ENCODE assay signal across 20 cellular contexts in genomic region chr10:29495366-29495765, GRCh38.
"Had no signal": no experiment of that assay in that cellular context is flagged by ENCODE, and none has a peak within 500 bp of the region (broad histone marks: within the 10 kb centered on the region; RNA-seq: fewer than 3 reads in every experiment).

No MANE protein-coding gene starts in this region.

- H2AFZ ChIP-seq: neural progenitor cell had no signal

- H3K27me3 ChIP-seq: adrenal gland, gastroesophageal sphincter, neural progenitor cell, ovary, right lobe of liver, thyroid gland had no signal

- DNase-seq: activated CD4-positive, alpha-beta T cell treated with anti-CD3 and anti-CD28 coated beads for 36 hours; activated CD4-positive, alpha-beta T cell treated with anti-CD3 and anti-CD28 coated beads, Interleukin-2, amount 50 U/mL, for 48 hours; activated gamma-delta T cell; effector CD8-positive, alpha-beta T cell; mucosa of descending colon; naive thymus-derived CD4-positive, alpha-beta T cell; ovary; right lobe of liver; stimulated activated CD4-positive, alpha-beta T cell treated with anti-CD3 and anti-CD28 coated beads, Interleukin-4, amount 100 ng/mL, for 24 hours; thyroid gland had no signal

- H3K4me1 ChIP-seq: adrenal gland, neural progenitor cell, psoas muscle, right lobe of liver, thyroid gland had no signal

- H3K9me3 ChIP-seq: adrenal gland, gastroesophageal sphincter, mucosa of descending colon, ovary, psoas muscle, right lobe of liver, thyroid gland had no signal

- H3K27me3 Mint-ChIP-seq: activated CD4-positive, alpha-beta T cell treated with anti-CD3 and anti-CD28 coated beads for 36 hours; dendritic cell treated with granulocyte-macrophage colony-stimulating factor and Interleukin-4, amounts not matched to agents 40 ng/mL and 50 ng/mL, for 4 days; memory B cell; naive thymus-derived CD4-positive, alpha-beta T cell had no signal

- H3K4me2 ChIP-seq: neural progenitor cell had no signal

- H3K4me3 ChIP-seq: adrenal gland, gastroesophageal sphincter, mucosa of descending colon, neural progenitor cell, ovary, psoas muscle, right lobe of liver, thyroid gland had no signal

- H3K36me3 ChIP-seq: neural progenitor cell, ovary had no signal

- H3K4me3 Mint-ChIP-seq: activated CD4-positive, alpha-beta T cell treated with anti-CD3 and anti-CD28 coated beads for 36 hours; dendritic cell treated with granulocyte-macrophage colony-stimulating factor and Interleukin-4, amounts not matched to agents 40 ng/mL and 50 ng/mL, for 4 days; memory B cell; naive thymus-derived CD4-positive, alpha-beta T cell; neural progenitor cell; stimulated activated effector memory CD8-positive, alpha-beta T cell treated with anti-CD3 and anti-CD28 coated beads, Interleukin-12 subunit alpha, Interleukin-12 subunit beta, amount 100 ng/mL, for 72 hours; WTC11 had no signal

- H3K9ac ChIP-seq: neural progenitor cell had no signal

- H3K4me1 Mint-ChIP-seq: memory B cell; stimulated activated effector memory CD8-positive, alpha-beta T cell treated with anti-CD3 and anti-CD28 coated beads, Interleukin-12 subunit alpha, Interleukin-12 subunit beta, amount 100 ng/mL, for 72 hours had no signal

- H3K27ac Mint-ChIP-seq: activated CD4-positive, alpha-beta T cell treated with anti-CD3 and anti-CD28 coated beads for 36 hours; activated naive CD4-positive, alpha-beta T cell treated with anti-CD3 and anti-CD28 coated beads, Interleukin-2, amount 50 U/mL, for 72 hours; dendritic cell treated with granulocyte-macrophage colony-stimulating factor and Interleukin-4, amounts not matched to agents 40 ng/mL and 50 ng/mL, for 4 days; memory B cell; neural progenitor cell; stimulated activated effector memory CD8-positive, alpha-beta T cell treated with anti-CD3 and anti-CD28 coated beads, Interleukin-12 subunit alpha, Interleukin-12 subunit beta, amount 100 ng/mL, for 72 hours; WTC11 had no signal

- H3K27ac ChIP-seq: adrenal gland, neural progenitor cell, ovary, psoas muscle, right lobe of liver, thyroid gland had no signal

- ATAC-seq: activated CD4-positive, alpha-beta T cell treated with anti-CD3 and anti-CD28 coated beads for 36 hours; activated naive CD4-positive, alpha-beta T cell treated with anti-CD3 and anti-CD28 coated beads, Interleukin-2, amount 50 U/mL, for 72 hours; esophagus mucosa; gastroesophageal sphincter; mucosa of descending colon; naive thymus-derived CD4-positive, alpha-beta T cell; right lobe of liver; stimulated activated effector memory CD8-positive, alpha-beta T cell treated with anti-CD3 and anti-CD28 coated beads, Interleukin-12 subunit alpha, Interleukin-12 subunit beta, amount 100 ng/mL, for 72 hours; WTC11 had no signal

- H3K36me3 Mint-ChIP-seq: memory B cell had no signal

- H3K9me3 Mint-ChIP-seq: activated naive CD4-positive, alpha-beta T cell treated with anti-CD3 and anti-CD28 coated beads, Interleukin-2, amount 50 U/mL, for 72 hours; dendritic cell treated with granulocyte-macrophage colony-stimulating factor and Interleukin-4, amounts not matched to agents 40 ng/mL and 50 ng/mL, for 4 days; memory B cell; naive thymus-derived CD4-positive, alpha-beta T cell; neural progenitor cell; stimulated activated effector memory CD8-positive, alpha-beta T cell treated with anti-CD3 and anti-CD28 coated beads, Interleukin-12 subunit alpha, Interleukin-12 subunit beta, amount 100 ng/mL, for 72 hours; WTC11 had no signal
